In the genomic region with DNA sequence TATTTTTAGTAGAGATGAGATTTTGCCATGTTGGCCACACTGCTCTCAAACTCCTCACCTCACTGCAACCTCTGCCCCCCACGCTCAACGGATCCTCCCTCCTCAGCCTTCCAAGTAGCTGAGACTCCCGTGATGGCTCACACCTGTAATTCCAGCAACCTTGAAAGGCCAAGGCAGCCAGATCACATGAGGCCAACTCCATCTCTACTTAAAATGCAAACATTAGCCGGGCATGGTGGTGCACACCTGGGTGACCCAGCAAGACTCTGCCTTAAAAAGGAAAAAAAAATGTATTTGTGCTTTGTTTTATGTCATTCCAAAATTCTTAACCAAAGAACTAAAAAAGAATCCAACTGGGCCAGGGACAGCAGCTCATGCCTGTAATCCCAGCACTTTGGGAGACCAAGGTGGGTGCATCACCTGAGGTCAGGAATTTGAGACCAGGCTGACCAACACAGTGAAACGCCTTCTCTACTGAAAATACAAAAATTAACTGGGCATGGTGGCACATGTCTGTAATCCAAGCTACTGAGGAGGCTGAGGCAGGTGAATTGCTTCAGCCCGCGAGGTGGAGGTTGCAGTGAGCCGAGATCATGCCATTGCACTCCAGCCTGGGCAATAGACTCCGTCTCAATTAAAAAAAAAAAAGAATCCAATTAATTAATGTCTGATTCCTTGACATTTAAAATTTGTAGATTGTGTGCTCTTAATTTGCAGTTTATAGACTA, we compare ENCODE assay signal across 12 cellular contexts. TPM values are rescaled to one million over a fixed set of nuclear protein-coding genes. Genes with fewer than 3 reads are reported as not detected.
DNase-seq lines count a peak whose midpoint lies in the region; ATAC-seq and TF ChIP-seq lines count a peak whose summit lies in the region.
"Not testable (repeated sequence)": the region's sequence is repeated elsewhere in the genome, so short reads cannot be mapped to it uniquely, and the experiment has no call there.
"Had no signal": no experiment of that assay in that cellular context is flagged by ENCODE, and none has a peak within 500 bp of the region (broad histone marks: within the 10 kb centered on the region; RNA-seq: fewer than 3 reads in every experiment).

No MANE protein-coding gene starts in this region.

- not testable (repeated sequence) for H3K4me1 Mint-ChIP-seq in activated CD4-positive, alpha-beta T cell treated with anti-CD3 and anti-CD28 coated beads, Interleukin-2, amount 10 ng/mL, durations not matched to agents 24 days and 14 days; central memory CD8-positive, alpha-beta T cell; natural killer cell treated with Interleukin-12 subunit alpha and Interleukin-12 subunit beta and Interleukin-15 and Interleukin-18, amount 100 ng/mL, for 72 hours (ENCODE audit: low read depth in 2 of 2); osteocyte (ENCODE audit: unreplicated experiment)

- WGBS in upper lobe of left lung, 2 donors, result 85 to 87% methylated on average over 9 of the region's 9 CpGs

- H3K27me3 Mint-ChIP-seq in activated CD4-positive, alpha-beta T cell treated with anti-CD3 and anti-CD28 coated beads, Interleukin-2, amount 10 ng/mL, durations not matched to agents 24 days and 14 days; natural killer cell treated with Interleukin-12 subunit alpha and Interleukin-12 subunit beta and Interleukin-15 and Interleukin-18, amount 100 ng/mL, for 72 hours; osteocyte (ENCODE audit: unreplicated experiment): not testable (repeated sequence)
- H3K27me3 Mint-ChIP-seq in central memory CD8-positive, alpha-beta T cell, result peaks cover 19% of the 10 kb centered on the region

- H3K36me3 Mint-ChIP-seq in activated CD4-positive, alpha-beta T cell treated with anti-CD3 and anti-CD28 coated beads, Interleukin-2, amount 10 ng/mL, durations not matched to agents 24 days and 14 days (ENCODE audit: low read depth); central memory CD8-positive, alpha-beta T cell (ENCODE audit: insufficient read depth); natural killer cell treated with Interleukin-12 subunit alpha and Interleukin-12 subunit beta and Interleukin-15 and Interleukin-18, amount 100 ng/mL, for 72 hours; osteocyte (ENCODE audit: unreplicated experiment): not testable (repeated sequence)

- H3K4me3 ChIP-seq in right atrium auricular region, upper lobe of left lung: not testable (repeated sequence)

- H3K36me3 ChIP-seq in right atrium auricular region, upper lobe of left lung: not testable (repeated sequence)

- H3K4me3 Mint-ChIP-seq in activated CD4-positive, alpha-beta T cell treated with anti-CD3 and anti-CD28 coated beads, Interleukin-2, amount 10 ng/mL, durations not matched to agents 24 days and 14 days; central memory CD8-positive, alpha-beta T cell; natural killer cell treated with Interleukin-12 subunit alpha and Interleukin-12 subunit beta and Interleukin-15 and Interleukin-18, amount 100 ng/mL, for 72 hours; osteocyte (ENCODE audit: unreplicated experiment): not testable (repeated sequence)

- not testable (repeated sequence) for H3K27me3 ChIP-seq in right atrium auricular region, upper lobe of left lung

- TF ChIP-seq EP300 in upper lobe of left lung (IDR thresholded peaks at IDR 0.05), result not testable (repeated sequence)

- TF ChIP-seq CTCF in right atrium auricular region (IDR thresholded peaks at IDR 0.05); osteocyte (IDR thresholded peaks at IDR 0.05); upper lobe of left lung (IDR thresholded peaks at IDR 0.05): not testable (repeated sequence)

- H3K27ac Mint-ChIP-seq in activated CD4-positive, alpha-beta T cell treated with anti-CD3 and anti-CD28 coated beads, Interleukin-2, amount 10 ng/mL, durations not matched to agents 24 days and 14 days; natural killer cell treated with Interleukin-12 subunit alpha and Interleukin-12 subunit beta and Interleukin-15 and Interleukin-18, amount 100 ng/mL, for 72 hours; osteocyte (ENCODE audit: unreplicated experiment): not testable (repeated sequence)
- peak overlapping the region; percentile 2 for H3K27ac Mint-ChIP-seq in central memory CD8-positive, alpha-beta T cell (ENCODE audit: low read depth)

- not testable (repeated sequence) for ATAC-seq in central memory CD8-positive, alpha-beta T cell (replicated peaks; ENCODE audit: extremely low read depth, poor library complexity, severe bottlenecking); natural killer cell treated with Interleukin-12 subunit alpha and Interleukin-12 subunit beta and Interleukin-15 and Interleukin-18, amount 100 ng/mL, for 72 hours
- peak; percentile 11 to 16 for ATAC-seq in upper lobe of left lung (ENCODE audit: low FRiP score in 2 of 2)

- not testable (repeated sequence) for H3K9me3 ChIP-seq in right atrium auricular region, upper lobe of left lung

- intact Hi-C loops in activated CD4-positive, alpha-beta T cell treated with anti-CD3 and anti-CD28 coated beads, Interleukin-2, amount 10 ng/mL, durations not matched to agents 24 days and 14 days (cut with micrococcal nuclease), result not testable (repeated sequence)

- TF ChIP-seq POLR2A in upper lobe of left lung (IDR thresholded peaks at IDR 0.05), result not testable (repeated sequence)

- not testable (repeated sequence) for H3K27ac ChIP-seq in right atrium auricular region, upper lobe of left lung

- H3K4me1 ChIP-seq in right atrium auricular region, upper lobe of left lung: not testable (repeated sequence)

- DNase-seq in activated CD4-positive, alpha-beta T cell treated with anti-CD3 and anti-CD28 coated beads, Interleukin-2, amount 10 ng/mL, durations not matched to agents 24 days and 14 days, result peak; percentile 41
- peak in 1 of 2 donors; percentile 5 for DNase-seq in central memory CD8-positive, alpha-beta T cell (ENCODE audit: low spot score in 2 of 2)
- DNase-seq in right atrium auricular region (ENCODE audit: low spot score) (peak; percentile 53), osteocyte (ENCODE audit: extremely low spot score, unreplicated experiment) (peak; percentile 76)
- DNase-seq in natural killer cell treated with Interleukin-12 subunit alpha and Interleukin-12 subunit beta and Interleukin-15 and Interleukin-18, amount 100 ng/mL, for 72 hours (ENCODE audit: low spot score), result peak; percentile 31
- not testable (repeated sequence) for DNase-seq in upper lobe of left lung

- not testable (repeated sequence) for H3K9me3 Mint-ChIP-seq in activated CD4-positive, alpha-beta T cell treated with anti-CD3 and anti-CD28 coated beads, Interleukin-2, amount 10 ng/mL, durations not matched to agents 24 days and 14 days; central memory CD8-positive, alpha-beta T cell; natural killer cell treated with Interleukin-12 subunit alpha and Interleukin-12 subunit beta and Interleukin-15 and Interleukin-18, amount 100 ng/mL, for 72 hours
- H3K9me3 Mint-ChIP-seq in osteocyte (ENCODE audit: unreplicated experiment), result peaks cover 31% of the 10 kb centered on the region

RNA-seq across cellular contexts. Expression of a gene that starts 10.3 kb away (rescaled TPM):
- not detected in 2 replicates for total RNA-seq in activated CD4-positive, alpha-beta T cell treated with anti-CD3 and anti-CD28 coated beads, Interleukin-2, amount 10 ng/mL, durations not matched to agents 24 days and 14 days
- total RNA-seq in right atrium auricular region, result not detected
- total RNA-seq in natural killer cell treated with Interleukin-12 subunit alpha and Interleukin-12 subunit beta and Interleukin-15 and Interleukin-18, amount 100 ng/mL, for 72 hours, result not detected
- not detected in 2 replicates for total RNA-seq in osteocyte
- not detected for total RNA-seq in upper lobe of left lung
- total RNA-seq: CD4-positive, alpha-beta T cell; CD8-positive, alpha-beta memory T cell; GM12878; GM23248; H1; H7 had no signal

RNA-seq across cellular contexts. Expression of a gene that starts 17.7 kb away (rescaled TPM):
- total RNA-seq in activated CD4-positive, alpha-beta T cell treated with anti-CD3 and anti-CD28 coated beads, Interleukin-2, amount 10 ng/mL, durations not matched to agents 24 days and 14 days, result not detected in 2 replicates
- total RNA-seq in right atrium auricular region (not detected), osteocyte (not detected in 2 replicates), upper lobe of left lung (not detected)
- total RNA-seq in natural killer cell treated with Interleukin-12 subunit alpha and Interleukin-12 subunit beta and Interleukin-15 and Interleukin-18, amount 100 ng/mL, for 72 hours, result not detected
- total RNA-seq: CD4-positive, alpha-beta T cell; CD8-positive, alpha-beta memory T cell; GM12878; GM23248; H1; H7 had no signal

RNA-seq across cellular contexts. Expression of a gene that starts 41.2 kb away (rescaled TPM):
- not detected in 2 replicates for total RNA-seq in activated CD4-positive, alpha-beta T cell treated with anti-CD3 and anti-CD28 coated beads, Interleukin-2, amount 10 ng/mL, durations not matched to agents 24 days and 14 days
- not detected for total RNA-seq in right atrium auricular region
- not detected for total RNA-seq in natural killer cell treated with Interleukin-12 subunit alpha and Interleukin-12 subunit beta and Interleukin-15 and Interleukin-18, amount 100 ng/mL, for 72 hours
- total RNA-seq in osteocyte, result not detected in 2 replicates
- not detected for total RNA-seq in upper lobe of left lung
- total RNA-seq: CD4-positive, alpha-beta T cell; CD8-positive, alpha-beta memory T cell; GM12878; GM23248; H1; H7 had no signal

RNA-seq across cellular contexts. Expression of a gene that starts 42.5 kb away (rescaled TPM):
- total RNA-seq in activated CD4-positive, alpha-beta T cell treated with anti-CD3 and anti-CD28 coated beads, Interleukin-2, amount 10 ng/mL, durations not matched to agents 24 days and 14 days, result not detected in 2 replicates
- total RNA-seq in right atrium auricular region (not detected), osteocyte (not detected in 2 replicates), upper lobe of left lung (not detected)
- total RNA-seq in natural killer cell treated with Interleukin-12 subunit alpha and Interleukin-12 subunit beta and Interleukin-15 and Interleukin-18, amount 100 ng/mL, for 72 hours, result not detected
- total RNA-seq: CD4-positive, alpha-beta T cell; CD8-positive, alpha-beta memory T cell; GM12878; GM23248; H1; H7 had no signal

RNA-seq across cellular contexts. Expression of a gene that starts 59.6 kb away (rescaled TPM):
- not detected in 2 replicates for total RNA-seq in activated CD4-positive, alpha-beta T cell treated with anti-CD3 and anti-CD28 coated beads, Interleukin-2, amount 10 ng/mL, durations not matched to agents 24 days and 14 days
- not detected for total RNA-seq in right atrium auricular region
- total RNA-seq in natural killer cell treated with Interleukin-12 subunit alpha and Interleukin-12 subunit beta and Interleukin-15 and Interleukin-18, amount 100 ng/mL, for 72 hours, result not detected
- not detected in 2 replicates for total RNA-seq in osteocyte
- total RNA-seq in upper lobe of left lung, result not detected
- total RNA-seq: CD4-positive, alpha-beta T cell; CD8-positive, alpha-beta memory T cell; GM12878; GM23248; H1; H7 had no signal
